ENCODE assay signal across 19 cellular contexts in genomic region chr7:66326501-66327180, GRCh38.
DNase-seq lines count a peak whose midpoint lies in the region; ATAC-seq and TF ChIP-seq lines count a peak whose summit lies in the region.
"Had no signal": no experiment of that assay in that cellular context is flagged by ENCODE, and none has a peak within 500 bp of the region (broad histone marks: within the 10 kb centered on the region; RNA-seq: fewer than 3 reads in every experiment).

No MANE protein-coding gene starts in this region.

- no peaks in the 10 kb centered on the region for H3K4me1 Mint-ChIP-seq in stimulated activated naive CD8-positive, alpha-beta T cell treated with anti-CD3 and anti-CD28 coated beads, Interleukin-15, amount 100 ng/mL, for 72 hours

- H3K27me3 ChIP-seq in adipocyte (replicated peaks; ENCODE audit: control insufficient read depth, insufficient read depth, low read length) = no peaks in the 10 kb centered on the region
- H3K27me3 ChIP-seq: BE2C, SJSA1 had no signal

- H3K4me3 Mint-ChIP-seq in stimulated activated naive CD8-positive, alpha-beta T cell treated with anti-CD3 and anti-CD28 coated beads, Interleukin-15, amount 100 ng/mL, for 72 hours = no peak overlapping the region
- H3K4me3 Mint-ChIP-seq: activated naive CD8-positive, alpha-beta T cell had no signal

- DNase-seq in A172 (ENCODE audit: low spot score) (peak; percentile 73), GM04503 (ENCODE audit: low read depth) (peak; percentile 95), adipocyte (ENCODE audit: low read depth) (peak; percentile 89), fibroblast of villous mesenchyme (ENCODE audit: low read depth) (peak; percentile 96)
- no peak for DNase-seq in activated CD8-positive, alpha-beta memory T cell treated with anti-CD3 and anti-CD28 coated beads, Interleukin-2, amount 50 U/mL, for 4 hours
- no peak for DNase-seq in stimulated activated naive CD8-positive, alpha-beta T cell treated with anti-CD3 and anti-CD28 coated beads, Interleukin-15, amount 100 ng/mL, for 72 hours
- DNase-seq: BE2C; effector CD8-positive, alpha-beta T cell; H7; NCI-H1436 treated with DMSO at 0.1 percent for 48 hours; stimulated activated CD4-positive, alpha-beta T cell treated with anti-CD3 and anti-CD28 coated beads, Interleukin-4, amount 100 ng/mL, for 4 hours; stimulated activated naive CD4-positive, alpha-beta T cell; WERI-Rb-1 had no signal

- no peak overlapping the region for H3K9ac ChIP-seq in adipocyte (ENCODE audit: low read length)

- TF ChIP-seq CTCF in fibroblast of villous mesenchyme (IDR thresholded peaks at IDR 0.05; ENCODE audit: insufficient read depth, low read depth, low read length) = no peak

- peak overlapping the region in 1 of 2 donors; percentile 25 for H3K27ac Mint-ChIP-seq in stimulated activated naive CD8-positive, alpha-beta T cell treated with anti-CD3 and anti-CD28 coated beads, Interleukin-15, amount 100 ng/mL, for 72 hours
- H3K27ac Mint-ChIP-seq: activated naive CD8-positive, alpha-beta T cell had no signal

- no peaks in the 10 kb centered on the region for H3K27me3 Mint-ChIP-seq in stimulated activated naive CD8-positive, alpha-beta T cell treated with anti-CD3 and anti-CD28 coated beads, Interleukin-15, amount 100 ng/mL, for 72 hours
- H3K27me3 Mint-ChIP-seq: activated naive CD8-positive, alpha-beta T cell had no signal

- ATAC-seq in HG03135 (IDR thresholded peaks at IDR 0.05; ENCODE audit: unreplicated experiment) (no peak), HG03039 (IDR thresholded peaks at IDR 0.05; ENCODE audit: unreplicated experiment) (no peak)
- ATAC-seq in stimulated activated naive CD8-positive, alpha-beta T cell treated with anti-CD3 and anti-CD28 coated beads, Interleukin-15, amount 100 ng/mL, for 72 hours = no peak
- ATAC-seq: HepG2 had no signal

- no peaks in the 10 kb centered on the region for H3K36me3 ChIP-seq in adipocyte (ENCODE audit: control insufficient read depth, insufficient read depth, low read length, severe bottlenecking)
- H3K36me3 ChIP-seq: BE2C, prostate gland, WERI-Rb-1 had no signal

- H3K9me3 ChIP-seq in adipocyte (ENCODE audit: control insufficient read depth, low read length) = no peaks in the 10 kb centered on the region
- H3K9me3 ChIP-seq: BE2C, prostate gland, SJSA1 had no signal

- H3K4me1 ChIP-seq in adipocyte (ENCODE audit: control insufficient read depth, insufficient read depth, low read length) = peaks cover 31% of the 10 kb centered on the region
- H3K4me1 ChIP-seq: prostate gland had no signal

- H3K9me3 Mint-ChIP-seq in stimulated activated naive CD8-positive, alpha-beta T cell treated with anti-CD3 and anti-CD28 coated beads, Interleukin-15, amount 100 ng/mL, for 72 hours = peaks cover 9 to 10% of the 10 kb centered on the region in 2 donors

- H3K4me3 ChIP-seq in adipocyte (ENCODE audit: low read length) = peak overlapping the region; percentile 34
- no peak overlapping the region for H3K4me3 ChIP-seq in fibroblast of villous mesenchyme (ENCODE audit: low read depth, low read length)
- H3K4me3 ChIP-seq: prostate gland, SJSA1 had no signal

Comparison
In these comparisons a context has a peak if more than half of its experiments do, and no peak if none do; other contexts are left out.
1. DNase-seq: peak in A172 (single experiment), GM04503 (single experiment), adipocyte (single experiment) and fibroblast of villous mesenchyme (single experiment); none in activated CD8-positive, alpha-beta memory T cell treated with anti-CD3 and anti-CD28 coated beads, Interleukin-2, amount 50 U/mL, for 4 hours (single experiment) and stimulated activated naive CD8-positive, alpha-beta T cell treated with anti-CD3 and anti-CD28 coated beads, Interleukin-15, amount 100 ng/mL, for 72 hours (0 of 2).